Comparison of ENCODE assay signal across 8 cellular contexts in the genomic region with DNA sequence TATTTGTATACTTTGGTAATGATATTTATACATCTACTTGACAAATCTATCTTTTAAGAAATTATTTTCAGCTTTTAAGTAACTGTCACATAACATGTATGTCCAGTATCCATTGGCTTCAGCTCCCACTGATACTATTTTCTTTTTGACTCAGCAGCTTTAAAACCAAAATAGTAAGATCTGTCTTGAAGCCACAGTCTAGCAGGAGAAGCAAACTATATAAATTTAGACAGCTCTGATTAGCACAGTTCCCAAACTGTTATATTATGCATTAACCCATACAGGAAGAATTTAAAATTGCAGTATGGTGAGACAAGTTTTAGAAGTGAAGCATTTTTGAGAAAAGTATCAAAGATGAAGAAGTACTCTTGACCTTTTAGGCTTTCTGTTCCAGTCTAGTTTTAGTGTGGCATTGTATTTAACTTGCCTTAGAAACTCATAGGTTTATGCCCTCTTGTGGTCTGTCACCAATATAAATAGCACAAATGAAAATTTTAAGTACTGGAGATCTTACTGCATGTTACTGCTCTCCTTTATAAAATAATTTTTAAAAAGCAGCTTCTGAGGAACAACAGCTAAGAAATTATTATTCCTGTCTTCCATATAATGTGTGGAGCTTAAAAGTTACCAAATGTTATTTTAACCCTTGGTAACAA. TPM values are rescaled to one million over a fixed set of nuclear protein-coding genes. Genes with fewer than 3 reads are reported as not detected.
A peak's percentile ranks its signal among the peaks of the same experiment; 100 is the strongest.
DNase-seq lines count a peak whose midpoint lies in the region; ATAC-seq and TF ChIP-seq lines count a peak whose summit lies in the region.

No MANE protein-coding gene starts in this region.

- no peak overlapping the region for H2AFZ ChIP-seq in Loucy (ENCODE audit: low read length)

- peak overlapping the region; percentile 52 for H3K27ac Mint-ChIP-seq in activated T-cell treated with anti-CD3 and anti-CD28 coated beads, Interleukin-2, amount 50 U/mL, for 72 hours
- H3K27ac Mint-ChIP-seq in stimulated activated memory B cell treated with anti-CD40 and anti-IgM and Interleukin-4, amounts not matched to agents 10 μg/mL and 1 μg/mL and 100 μg/mL, for 72 hours = peak overlapping the region; percentile 2

- H3K4me2 ChIP-seq in Loucy (ENCODE audit: low read depth, low read length, poor library complexity, severe bottlenecking) = peak overlapping the region; percentile 19

- no peaks in the 10 kb centered on the region for H3K27me3 Mint-ChIP-seq in activated T-cell treated with anti-CD3 and anti-CD28 coated beads, Interleukin-2, amount 50 U/mL, for 72 hours (ENCODE audit: low read depth)
- H3K27me3 Mint-ChIP-seq in activated T-cell treated with anti-CD3 and anti-CD28 coated beads, Interleukin-2, amount 50 U/mL, for 4 hours (ENCODE audit: low read depth) = no peaks in the 10 kb centered on the region
- H3K27me3 Mint-ChIP-seq in stimulated activated memory B cell treated with anti-CD40 and anti-IgM and Interleukin-4, amounts not matched to agents 10 μg/mL and 1 μg/mL and 100 μg/mL, for 72 hours = no peaks in the 10 kb centered on the region

- H3K79me2 ChIP-seq in Loucy (ENCODE audit: insufficient read depth, low read length) = peaks cover 97% of the 10 kb centered on the region

- no peak for DNase-seq in activated T-cell treated with anti-CD3 and anti-CD28 coated beads, Interleukin-2, amount 50 U/mL, for 72 hours
- DNase-seq in activated T-cell treated with anti-CD3 and anti-CD28 coated beads, Interleukin-2, amount 50 U/mL, for 4 hours = no peak
- peak; percentile 49 for DNase-seq in choroid plexus epithelial cell (ENCODE audit: low read depth)
- DNase-seq in DMS79 treated with DMSO at 0.1 percent for 48 hours (lab: John Stamatoyannopoulos, UW) = no peak
- DNase-seq in COLO829 (ENCODE audit: low spot score) = no peak

- peak overlapping the region; percentile 6 for H3K9ac ChIP-seq in Loucy (ENCODE audit: low read depth, low read length, poor library complexity, severe bottlenecking)

- TF ChIP-seq CTCF in Loucy (conservative IDR thresholded peaks at IDR 0.05; ENCODE audit: low read length) (peak; percentile 68), choroid plexus epithelial cell (conservative IDR thresholded peaks at IDR 0.05; ENCODE audit: low read depth, low read length) (peak; percentile 35)

- peaks cover 79% of the 10 kb centered on the region for H3K4me1 Mint-ChIP-seq in activated T-cell treated with anti-CD3 and anti-CD28 coated beads, Interleukin-2, amount 50 U/mL, for 72 hours (ENCODE audit: low read depth)
- H3K4me1 Mint-ChIP-seq in activated T-cell treated with anti-CD3 and anti-CD28 coated beads, Interleukin-2, amount 50 U/mL, for 4 hours (ENCODE audit: low read depth) = peaks cover 80% of the 10 kb centered on the region
- H3K4me1 Mint-ChIP-seq in stimulated activated memory B cell treated with anti-CD40 and anti-IgM and Interleukin-4, amounts not matched to agents 10 μg/mL and 1 μg/mL and 100 μg/mL, for 72 hours = peaks cover 77% of the 10 kb centered on the region

- no peaks in the 10 kb centered on the region for H3K9me2 ChIP-seq in Loucy (replicated peaks; ENCODE audit: low read depth, low read length)

- H4K20me1 ChIP-seq in Loucy (ENCODE audit: insufficient read depth, low read length, poor library complexity, severe bottlenecking) = peaks cover 95% of the 10 kb centered on the region

- H3K36me3 ChIP-seq in Loucy (ENCODE audit: insufficient read depth, low read length) = no peaks in the 10 kb centered on the region

- H3K36me3 Mint-ChIP-seq in activated T-cell treated with anti-CD3 and anti-CD28 coated beads, Interleukin-2, amount 50 U/mL, for 72 hours (ENCODE audit: insufficient read depth in 2 of 2) = no peaks in the 10 kb centered on the region
- H3K36me3 Mint-ChIP-seq in activated T-cell treated with anti-CD3 and anti-CD28 coated beads, Interleukin-2, amount 50 U/mL, for 4 hours (ENCODE audit: insufficient read depth) = no peaks in the 10 kb centered on the region
- no peaks in the 10 kb centered on the region for H3K36me3 Mint-ChIP-seq in stimulated activated memory B cell treated with anti-CD40 and anti-IgM and Interleukin-4, amounts not matched to agents 10 μg/mL and 1 μg/mL and 100 μg/mL, for 72 hours

- ATAC-seq in activated T-cell treated with anti-CD3 and anti-CD28 coated beads, Interleukin-2, amount 50 U/mL, for 72 hours (replicated peaks in 1 of 2) = peak in 1 of 2 donors; percentile 36
- no peak for ATAC-seq in activated T-cell treated with anti-CD3 and anti-CD28 coated beads, Interleukin-2, amount 50 U/mL, for 4 hours
- ATAC-seq in stimulated activated memory B cell treated with anti-CD40 and anti-IgM and Interleukin-4, amounts not matched to agents 10 μg/mL and 1 μg/mL and 100 μg/mL, for 72 hours = peak; percentile 53
- no peak for ATAC-seq in GM18505 (IDR thresholded peaks at IDR 0.05; ENCODE audit: unreplicated experiment)

- no peak for TF ChIP-seq POLR2A in GM18505 (IDR thresholded peaks at IDR 0.05; ENCODE audit: borderline replicate concordance, extremely low read depth, insufficient read depth, insufficient read length)

- no peak overlapping the region for H3K4me3 ChIP-seq in Loucy (ENCODE audit: low read length, poor library complexity, severe bottlenecking)
- H3K4me3 ChIP-seq in choroid plexus epithelial cell (ENCODE audit: low read depth, low read length) = no peak overlapping the region

- no peaks in the 10 kb centered on the region for H3F3A ChIP-seq in Loucy (ENCODE audit: low read depth)

- H3K9me3 ChIP-seq in Loucy (ENCODE audit: insufficient read depth, low read depth, low read length) = no peaks in the 10 kb centered on the region

- H3K4me1 ChIP-seq in Loucy (ENCODE audit: insufficient read depth, low read length, poor library complexity, severe bottlenecking) = peaks cover 24% of the 10 kb centered on the region

- no peaks in the 10 kb centered on the region for H3K27me3 ChIP-seq in Loucy (ENCODE audit: insufficient read depth, low read length, poor library complexity, severe bottlenecking)

- H3K4me3 Mint-ChIP-seq in activated T-cell treated with anti-CD3 and anti-CD28 coated beads, Interleukin-2, amount 50 U/mL, for 72 hours = peak overlapping the region in 1 of 2 donors; percentile 3
- no peak overlapping the region for H3K4me3 Mint-ChIP-seq in activated T-cell treated with anti-CD3 and anti-CD28 coated beads, Interleukin-2, amount 50 U/mL, for 4 hours
- no peak overlapping the region for H3K4me3 Mint-ChIP-seq in stimulated activated memory B cell treated with anti-CD40 and anti-IgM and Interleukin-4, amounts not matched to agents 10 μg/mL and 1 μg/mL and 100 μg/mL, for 72 hours

- H3K9me3 Mint-ChIP-seq in activated T-cell treated with anti-CD3 and anti-CD28 coated beads, Interleukin-2, amount 50 U/mL, for 72 hours = no peaks in the 10 kb centered on the region
- H3K9me3 Mint-ChIP-seq in activated T-cell treated with anti-CD3 and anti-CD28 coated beads, Interleukin-2, amount 50 U/mL, for 4 hours = no peaks in the 10 kb centered on the region
- H3K9me3 Mint-ChIP-seq in stimulated activated memory B cell treated with anti-CD40 and anti-IgM and Interleukin-4, amounts not matched to agents 10 μg/mL and 1 μg/mL and 100 μg/mL, for 72 hours = no peaks in the 10 kb centered on the region

RNA-seq across cellular contexts. Expression of a gene that starts 24.7 kb away (rescaled TPM):
- 10 to 100 TPM; 63.6 to 74.6 TPM for total RNA-seq in activated T-cell treated with anti-CD3 and anti-CD28 coated beads, Interleukin-2, amount 50 U/mL, for 72 hours
- total RNA-seq in activated T-cell treated with anti-CD3 and anti-CD28 coated beads, Interleukin-2, amount 50 U/mL, for 4 hours = 10 to 100 TPM; 69.5 to 80.5 (median 77.8) TPM
